ENCODE assay signal across 8 cellular contexts in the genomic region with DNA sequence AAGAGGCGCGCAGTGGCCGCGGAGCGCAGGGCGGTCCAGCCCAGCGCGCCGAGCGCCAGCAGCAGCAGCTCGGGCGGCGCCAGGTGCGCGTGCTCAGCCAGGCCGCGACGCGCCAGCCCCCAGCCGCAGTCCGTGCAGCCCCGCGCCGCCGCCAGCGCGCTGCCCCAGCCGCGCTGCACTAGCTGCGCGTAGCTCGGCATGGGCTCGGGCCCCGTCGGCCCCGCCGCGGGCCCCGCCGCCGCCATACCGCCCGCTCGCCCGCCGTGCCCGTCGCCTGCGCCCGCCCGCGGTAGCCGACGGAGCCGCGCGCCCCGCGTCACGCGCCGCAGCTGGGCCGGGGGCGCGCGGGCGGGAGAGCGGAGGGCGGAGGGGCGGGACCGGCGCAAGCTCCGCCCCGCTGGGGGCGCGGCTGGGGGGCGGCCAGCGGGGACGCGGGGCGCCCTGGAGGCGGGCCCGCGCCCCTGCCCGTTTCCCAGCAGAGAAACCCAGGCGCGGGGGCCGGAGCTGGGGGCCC.
DNase-seq lines count a peak whose midpoint lies in the region; ATAC-seq, FAIRE-seq and TF ChIP-seq lines count a peak whose summit lies in the region.

A gene with protein sequence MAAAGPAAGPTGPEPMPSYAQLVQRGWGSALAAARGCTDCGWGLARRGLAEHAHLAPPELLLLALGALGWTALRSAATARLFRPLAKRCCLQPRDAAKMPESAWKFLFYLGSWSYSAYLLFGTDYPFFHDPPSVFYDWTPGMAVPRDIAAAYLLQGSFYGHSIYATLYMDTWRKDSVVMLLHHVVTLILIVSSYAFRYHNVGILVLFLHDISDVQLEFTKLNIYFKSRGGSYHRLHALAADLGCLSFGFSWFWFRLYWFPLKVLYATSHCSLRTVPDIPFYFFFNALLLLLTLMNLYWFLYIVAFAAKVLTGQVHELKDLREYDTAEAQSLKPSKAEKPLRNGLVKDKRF (minus strand): TSS at position 331 of the 514 bp plus-strand sequence. CDS start 86 bp downstream, at position 245.

- no peaks in the 10 kb centered on the region for H3K36me3 Mint-ChIP-seq in nephron (ENCODE audit: low read depth)

- DNase-seq in GM10266 (ENCODE audit: extremely low spot score) (peak; percentile 65), NCI-H69 (lab: John Stamatoyannopoulos, UW) (peak; percentile 83), GOT3 (lab: John Stamatoyannopoulos, UW) (no peak), RCC 7860 (ENCODE audit: low spot score) (no peak)
- no peak for DNase-seq in activated CD4-positive, alpha-beta T cell treated with anti-CD3 and anti-CD28 coated beads, Interleukin-2, amount 50 U/mL, for 4 hours

- peak within 1 kb of the TSS; percentile 85 to 90 (median 89) for H3K4me3 Mint-ChIP-seq in nephron

- FAIRE-seq in RCC 7860 (lab: Jason Lieb, UNC): no peak

- no peak within 1 kb of the TSS for H3K4me3 ChIP-seq in endocrine pancreas (ENCODE audit: control insufficient read depth, insufficient read depth, low read length)

- H3K27me3 Mint-ChIP-seq in nephron (ENCODE audit: low read depth): no peaks in the 10 kb centered on the region

- H3K4me1 Mint-ChIP-seq in nephron: no peaks in the 10 kb centered on the region

- H3K9me3 Mint-ChIP-seq in nephron: no peaks in the 10 kb centered on the region

- H3K4me1 ChIP-seq in endocrine pancreas (ENCODE audit: control insufficient read depth, insufficient read depth, low read length): no peaks in the 10 kb centered on the region

- no peak for ATAC-seq in HG03139 (IDR thresholded peaks at IDR 0.05; ENCODE audit: unreplicated experiment)

- H3K27me3 ChIP-seq in endocrine pancreas (ENCODE audit: control insufficient read depth, insufficient read depth, low read length): no peaks in the 10 kb centered on the region

- no peaks in the 10 kb centered on the region for H3K9me3 ChIP-seq in endocrine pancreas (ENCODE audit: control insufficient read depth, low read length)

- no peak within 1 kb of the TSS for H3K27ac Mint-ChIP-seq in nephron

- TF ChIP-seq CTCF in GM10266 (IDR thresholded peaks at IDR 0.05; ENCODE audit: control insufficient read depth, insufficient read depth, low read depth, missing control alignments) (no peak), nephron (IDR thresholded peaks at IDR 0.05; ENCODE audit: unreplicated experiment in 3 of 3) (no peak)

- peak within 1 kb of the TSS; percentile 6 for H3K9ac ChIP-seq in endocrine pancreas (ENCODE audit: control insufficient read depth, insufficient read depth, low read length)

- no peaks in the 10 kb centered on the region for H3K36me3 ChIP-seq in endocrine pancreas (ENCODE audit: control insufficient read depth, insufficient read depth, low read length)

Comparison
In these comparisons a context has a peak if more than half of its experiments do, and no peak if none do; other contexts are left out.
1. DNase-seq: peak in GM10266 (single experiment) and NCI-H69 (single experiment); none in GOT3 (single experiment), activated CD4-positive, alpha-beta T cell treated with anti-CD3 and anti-CD28 coated beads, Interleukin-2, amount 50 U/mL, for 4 hours (0 of 2) and RCC 7860 (single experiment).